15 cellular contexts compared by ENCODE assay signal in the genomic region with DNA sequence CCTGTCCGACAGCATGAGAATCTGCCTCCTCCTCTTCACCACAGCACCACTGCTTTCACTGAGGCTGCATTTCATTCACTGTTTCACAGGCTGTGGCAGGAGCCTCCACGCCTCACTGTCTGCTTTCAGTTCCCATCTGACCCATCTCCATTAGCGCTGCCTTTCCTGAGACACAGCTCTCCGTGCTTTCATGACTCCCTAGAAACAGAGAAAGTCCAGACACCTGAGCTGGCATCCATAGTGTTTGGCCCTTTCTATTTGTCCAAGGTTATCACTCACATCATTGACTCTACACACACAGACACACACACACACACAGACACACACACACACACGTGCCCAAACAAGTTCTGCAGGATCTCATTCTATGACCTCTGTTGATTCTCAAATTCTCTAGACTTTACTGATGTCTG. TPM values are rescaled to one million over a fixed set of nuclear protein-coding genes. Genes with fewer than 3 reads are reported as not detected.
A peak's percentile ranks its signal among the peaks of the same experiment; 100 is the strongest.
DNase-seq lines count a peak whose midpoint lies in the region; ATAC-seq and TF ChIP-seq lines count a peak whose summit lies in the region.
"Had no signal": no experiment of that assay in that cellular context is flagged by ENCODE, and none has a peak within 500 bp of the region (broad histone marks: within the 10 kb centered on the region; RNA-seq: fewer than 3 reads in every experiment).

No MANE protein-coding gene starts in this region.

- dilution Hi-C loops in mammary epithelial cell (cut with HindIII; ENCODE audit: low sequenced_read_pairs): no loop called here

- no peaks in the 10 kb centered on the region for H3K36me3 ChIP-seq in mammary epithelial cell (ENCODE audit: insufficient read depth, low read length)
- H3K36me3 ChIP-seq in breast epithelium: no peaks in the 10 kb centered on the region

- BruUV-seq in mammary epithelial cell (replicated peaks; lab: Mats Ljungman, UMichigan): no TSS peak

- ATAC-seq in HG03354 (IDR thresholded peaks at IDR 0.05; ENCODE audit: poor library complexity, severe bottlenecking, unreplicated experiment) (peak; percentile 46), GM18907 (IDR thresholded peaks at IDR 0.05; ENCODE audit: unreplicated experiment) (no peak), GM19467 (IDR thresholded peaks at IDR 0.05; ENCODE audit: unreplicated experiment) (no peak)

- H3K4me2 ChIP-seq in mammary epithelial cell (ENCODE audit: insufficient read depth, low read depth, low read length): no peak overlapping the region
- H3K4me2 ChIP-seq: smooth muscle cell had no signal

- peak overlapping the region; percentile 28 for H3K27ac Mint-ChIP-seq in type B pancreatic cell
- H3K27ac Mint-ChIP-seq: nephron had no signal

- no peaks in the 10 kb centered on the region for H3K36me3 Mint-ChIP-seq in type B pancreatic cell

- H3K79me2 ChIP-seq in mammary epithelial cell (ENCODE audit: insufficient read depth, low read length): no peaks in the 10 kb centered on the region

- TF ChIP-seq CTCF in mammary epithelial cell (conservative IDR thresholded peaks at IDR 0.05 in 1 of 2, IDR thresholded peaks at IDR 0.05 in 1 of 2; ENCODE audit: extremely low read depth in 1 of 2, insufficient read depth in 1 of 2, low read depth in 1 of 2, low read length in 2 of 2): no peak
- TF ChIP-seq CTCF in breast epithelium (IDR thresholded peaks at IDR 0.05): no peak
- no peak for TF ChIP-seq CTCF in type B pancreatic cell (conservative IDR thresholded peaks at IDR 0.05)

- no peak overlapping the region for H2AFZ ChIP-seq in mammary epithelial cell (ENCODE audit: low read depth, low read length)

- no peaks in the 10 kb centered on the region for H3K9me3 ChIP-seq in mammary epithelial cell (replicated peaks; ENCODE audit: insufficient read depth, low read length)
- H3K9me3 ChIP-seq in breast epithelium: no peaks in the 10 kb centered on the region

- DNase-seq in mammary epithelial cell: peak; percentile 23
- no peak for DNase-seq in breast epithelium (ENCODE audit: low spot score in 2 of 2)
- no peak for DNase-seq in caudate nucleus (lab: John Stamatoyannopoulos, UW)
- DNase-seq in type B pancreatic cell (ENCODE audit: extremely low spot score, unreplicated experiment): no peak
- DNase-seq in NCI-H1092 (lab: John Stamatoyannopoulos, UW): no peak
- DNase-seq: ACHN; activated CD8-positive, alpha-beta memory T cell treated with anti-CD3 and anti-CD28 coated beads, Interleukin-2, amount 50 U/mL, for 4 hours; foreskin melanocyte; NCI-H2081 had no signal

- H3K4me1 ChIP-seq in mammary epithelial cell (ENCODE audit: insufficient read depth, low read length): no peaks in the 10 kb centered on the region
- no peaks in the 10 kb centered on the region for H3K4me1 ChIP-seq in breast epithelium

- CTCF ChIA-PET in mammary epithelial cell (lab: Charles Lee; ENCODE audit: low non-redundant PET): no interaction called here

- in situ Hi-C loops in mammary epithelial cell (cut with MboI; ENCODE audit: low sequenced_read_pairs in 2 of 2): no loop called here

- peaks cover 19% of the 10 kb centered on the region for H3K4me1 Mint-ChIP-seq in type B pancreatic cell (ENCODE audit: unreplicated experiment)

- intact Hi-C loops in mammary epithelial cell (cut with micrococcal nuclease) (no loop called here), breast epithelium (cut with DNase I; ENCODE audit: low total_unique reads) (no loop called here)

- H3K9ac ChIP-seq in mammary epithelial cell (ENCODE audit: insufficient read depth, low read length): no peak overlapping the region

- H4K20me1 ChIP-seq in mammary epithelial cell (ENCODE audit: insufficient read depth, low read length): no peaks in the 10 kb centered on the region

- WGBS in mammary epithelial cell (ENCODE audit: low coverage, missing lambda C conversion rate): 43% methylated on average over 5 of the region's 5 CpGs

- peaks cover 1% of the 10 kb centered on the region for H3K27me3 ChIP-seq in mammary epithelial cell (ENCODE audit: insufficient read depth, low read length)
- no peaks in the 10 kb centered on the region for H3K27me3 ChIP-seq in breast epithelium

- H3K4me3 Mint-ChIP-seq in type B pancreatic cell: no peak overlapping the region
- H3K4me3 Mint-ChIP-seq: nephron had no signal

- no peak overlapping the region for H3K4me3 ChIP-seq in mammary epithelial cell (replicated peaks in 1 of 3; ENCODE audit: insufficient read depth in 1 of 3, low read depth in 2 of 3, low read length in 3 of 3)
- no peak overlapping the region for H3K4me3 ChIP-seq in breast epithelium
- H3K4me3 ChIP-seq: smooth muscle cell had no signal

- H3K9me3 Mint-ChIP-seq in type B pancreatic cell: no peaks in the 10 kb centered on the region
- H3K9me3 Mint-ChIP-seq: nephron had no signal

- H3K27ac ChIP-seq in mammary epithelial cell (ENCODE audit: insufficient read depth, low read depth, low read length): no peak overlapping the region
- no peak overlapping the region for H3K27ac ChIP-seq in breast epithelium
- peak overlapping the region; percentile 59 for H3K27ac ChIP-seq in caudate nucleus (ENCODE audit: low read depth, low read length)

- H3K27me3 Mint-ChIP-seq in type B pancreatic cell: peaks cover 32% of the 10 kb centered on the region

- TF ChIP-seq POLR2A in breast epithelium (IDR thresholded peaks at IDR 0.05): no peak

RNA-seq across cellular contexts. Expression of gene LGI1, which starts 5.2 kb away (rescaled TPM):
- total RNA-seq in mammary epithelial cell: not detected
- not detected for polyA plus RNA-seq in mammary epithelial cell
- not detected for polyA minus RNA-seq in mammary epithelial cell
- under 1 TPM in 2 of 3 donors, not detected in 1; 0.15 to 0.48 TPM for total RNA-seq in breast epithelium
- total RNA-seq in type B pancreatic cell (ENCODE audit: low replicate concordance): 0.85 and 2.2 TPM in 2 replicates
- polyA plus RNA-seq: keratinocyte, smooth muscle cell had no signal
